8 cellular contexts compared by ENCODE assay signal in genomic region chr17:17206149-17206912, GRCh38. TPM values are rescaled to one million over a fixed set of nuclear protein-coding genes. Genes with fewer than 3 reads are reported as not detected.
DNase-seq lines count a peak whose midpoint lies in the region; ATAC-seq and TF ChIP-seq lines count a peak whose summit lies in the region.

Gene PLD6 (minus strand): TSS chr17:17206333. CDS start chr17:17206286, 47 bp downstream.

- H3K9me3 ChIP-seq in Peyer's patch: no peaks in the 10 kb centered on the region
- H3K9me3 ChIP-seq in upper lobe of right lung: no peaks in the 10 kb centered on the region

- H3K27me3 ChIP-seq in BJ (ENCODE audit: control insufficient read depth, insufficient read depth, low read length) (no peaks in the 10 kb centered on the region), Peyer's patch (no peaks in the 10 kb centered on the region), upper lobe of right lung (no peaks in the 10 kb centered on the region)

- intact Hi-C loops in posterior cingulate gyrus (cut with DNase I) (loop anchor here (2.0 kb wide), 1 partner anchor 74 kb away; the partner anchor contains the start of gene COPS3), upper lobe of right lung (cut with DNase I) (no loop called here)

- ATAC-seq in GM19351 (IDR thresholded peaks at IDR 0.05; ENCODE audit: unreplicated experiment) (peak; percentile 48), upper lobe of right lung (peak; percentile 87)

- peak within 1 kb of the TSS; percentile 91 for H3K4me3 Mint-ChIP-seq in activated T-cell treated with anti-CD3 and anti-CD28 coated beads, Interleukin-2, amount 50 U/mL, for 24 hours

- H3K27me3 Mint-ChIP-seq in activated T-cell treated with anti-CD3 and anti-CD28 coated beads, Interleukin-2, amount 50 U/mL, for 24 hours: no peaks in the 10 kb centered on the region

- H3K27ac Mint-ChIP-seq in activated T-cell treated with anti-CD3 and anti-CD28 coated beads, Interleukin-2, amount 50 U/mL, for 24 hours: peak within 1 kb of the TSS; percentile 98

- TF ChIP-seq CTCF in BJ (IDR thresholded peaks at IDR 0.05; ENCODE audit: insufficient read depth, low read depth, low read length) (no peak), Peyer's patch (IDR thresholded peaks at IDR 0.05) (peak in 2 of 6 experiments; percentile 3 to 9), upper lobe of right lung (IDR thresholded peaks at IDR 0.05) (no peak)

- no peaks in the 10 kb centered on the region for H3K9me3 Mint-ChIP-seq in activated T-cell treated with anti-CD3 and anti-CD28 coated beads, Interleukin-2, amount 50 U/mL, for 24 hours

- H3K4me1 Mint-ChIP-seq in activated T-cell treated with anti-CD3 and anti-CD28 coated beads, Interleukin-2, amount 50 U/mL, for 24 hours (ENCODE audit: low read depth): peaks cover 34% of the 10 kb centered on the region

- CTCF ChIA-PET in BJ (lab: Yijun Ruan, JAX): interaction anchor here (0.7 kb wide), 1 partner anchor 205 kb away, joined by 3 read pairs; no protein-coding TSS in a partner anchor

- POLR2A ChIA-PET in BJ (lab: Charles Lee): no interaction called here

- no peaks in the 10 kb centered on the region for H3K36me3 ChIP-seq in BJ (ENCODE audit: control insufficient read depth, insufficient read depth, low read length)
- H3K36me3 ChIP-seq in Peyer's patch: peaks cover 0 to 5% (median 0%) of the 10 kb centered on the region in 3 donors
- H3K36me3 ChIP-seq in upper lobe of right lung: peaks cover 12% of the 10 kb centered on the region

- no peak for DNase-seq in BJ (ENCODE audit: low read depth)
- peak; percentile 65 for DNase-seq in HuH-7.5 (ENCODE audit: low spot score)
- DNase-seq in Peyer's patch: peak; percentile 87 to 94 (median 94)
- peak; percentile 97 for DNase-seq in activated T-cell treated with anti-CD3 and anti-CD28 coated beads, Interleukin-2, amount 50 U/mL, for 24 hours
- peak; percentile 68 for DNase-seq in fibroblast of gingiva (ENCODE audit: low read depth)
- DNase-seq in posterior cingulate gyrus: peak; percentile 46 to 96 (median 64)
- peak; percentile 91 for DNase-seq in upper lobe of right lung

- H3K27ac ChIP-seq in Peyer's patch (peak within 1 kb of the TSS; percentile 71 to 83 (median 80)), upper lobe of right lung (peak within 1 kb of the TSS; percentile 81)

- no peak for TF ChIP-seq POLR2A in Peyer's patch (IDR thresholded peaks at IDR 0.05)

- H3K36me3 Mint-ChIP-seq in activated T-cell treated with anti-CD3 and anti-CD28 coated beads, Interleukin-2, amount 50 U/mL, for 24 hours (ENCODE audit: low read depth): peaks cover 43% of the 10 kb centered on the region

- H3K4me3 ChIP-seq in BJ (ENCODE audit: low read depth, low read length): peak within 1 kb of the TSS; percentile 47
- peak within 1 kb of the TSS; percentile 54 to 66 (median 58) for H3K4me3 ChIP-seq in Peyer's patch
- H3K4me3 ChIP-seq in upper lobe of right lung: peak within 1 kb of the TSS; percentile 68

- H3K4me1 ChIP-seq in Peyer's patch: peaks cover 0 to 33% (median 17%) of the 10 kb centered on the region in 4 donors
- peaks cover 29% of the 10 kb centered on the region for H3K4me1 ChIP-seq in upper lobe of right lung

RNA-seq across cellular contexts. Expression of gene PLD6, which starts in this region (rescaled TPM):
- polyA plus RNA-seq in BJ (2011; rRNA removed): 1.5 TPM in 2 replicates
- 1.00 and 1.3 TPM in 2 replicates for polyA minus RNA-seq in BJ (2011; rRNA and poly(A)+ RNA removed)
- total RNA-seq in Peyer's patch (1 to 10 TPM in 2 of 4 donors, not detected in 2; 1.6 to 3.5 TPM), upper lobe of right lung (4.9 TPM)
